In the genomic region with DNA sequence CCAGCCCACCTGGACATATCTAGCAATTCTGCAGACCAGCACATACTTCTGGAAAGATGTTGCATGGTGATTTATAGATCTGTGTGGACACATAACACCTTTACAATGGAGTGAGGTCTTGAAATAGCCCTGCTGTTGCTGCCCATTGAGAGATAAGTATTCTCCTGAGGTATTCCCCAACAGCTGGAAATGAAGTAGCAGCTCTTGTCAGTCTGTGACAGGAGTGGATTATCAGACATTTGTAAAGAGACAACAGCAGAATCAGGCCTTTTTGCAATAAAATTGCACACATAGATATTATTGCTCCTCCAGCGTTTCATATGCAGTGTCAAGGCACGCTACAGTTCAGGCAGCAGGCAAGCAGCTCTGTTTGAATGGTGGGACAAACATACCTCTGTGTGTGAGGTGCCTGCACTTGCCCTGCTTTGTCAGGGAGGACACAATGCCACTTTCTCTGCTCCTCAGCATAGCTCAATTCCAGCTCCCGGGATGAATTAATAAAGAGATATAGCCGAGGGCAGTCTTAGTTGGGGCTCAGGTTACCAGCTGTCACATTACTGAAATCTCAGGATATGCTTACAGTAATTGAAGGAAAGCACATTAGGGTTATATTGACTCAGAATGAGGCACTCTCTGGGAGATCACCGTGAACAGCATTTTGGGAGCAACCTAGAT, we compare ENCODE assay signal across 1 cellular context.
TF ChIP-seq lines count a peak whose summit lies in the region.

No MANE protein-coding gene starts in this region.

TF ChIP-seq in GM23338, 12 proteins besides CTCF, POLR2A, EP300 and RAD21 (continued from another document):
- TF ChIP-seq, protein P1, sequence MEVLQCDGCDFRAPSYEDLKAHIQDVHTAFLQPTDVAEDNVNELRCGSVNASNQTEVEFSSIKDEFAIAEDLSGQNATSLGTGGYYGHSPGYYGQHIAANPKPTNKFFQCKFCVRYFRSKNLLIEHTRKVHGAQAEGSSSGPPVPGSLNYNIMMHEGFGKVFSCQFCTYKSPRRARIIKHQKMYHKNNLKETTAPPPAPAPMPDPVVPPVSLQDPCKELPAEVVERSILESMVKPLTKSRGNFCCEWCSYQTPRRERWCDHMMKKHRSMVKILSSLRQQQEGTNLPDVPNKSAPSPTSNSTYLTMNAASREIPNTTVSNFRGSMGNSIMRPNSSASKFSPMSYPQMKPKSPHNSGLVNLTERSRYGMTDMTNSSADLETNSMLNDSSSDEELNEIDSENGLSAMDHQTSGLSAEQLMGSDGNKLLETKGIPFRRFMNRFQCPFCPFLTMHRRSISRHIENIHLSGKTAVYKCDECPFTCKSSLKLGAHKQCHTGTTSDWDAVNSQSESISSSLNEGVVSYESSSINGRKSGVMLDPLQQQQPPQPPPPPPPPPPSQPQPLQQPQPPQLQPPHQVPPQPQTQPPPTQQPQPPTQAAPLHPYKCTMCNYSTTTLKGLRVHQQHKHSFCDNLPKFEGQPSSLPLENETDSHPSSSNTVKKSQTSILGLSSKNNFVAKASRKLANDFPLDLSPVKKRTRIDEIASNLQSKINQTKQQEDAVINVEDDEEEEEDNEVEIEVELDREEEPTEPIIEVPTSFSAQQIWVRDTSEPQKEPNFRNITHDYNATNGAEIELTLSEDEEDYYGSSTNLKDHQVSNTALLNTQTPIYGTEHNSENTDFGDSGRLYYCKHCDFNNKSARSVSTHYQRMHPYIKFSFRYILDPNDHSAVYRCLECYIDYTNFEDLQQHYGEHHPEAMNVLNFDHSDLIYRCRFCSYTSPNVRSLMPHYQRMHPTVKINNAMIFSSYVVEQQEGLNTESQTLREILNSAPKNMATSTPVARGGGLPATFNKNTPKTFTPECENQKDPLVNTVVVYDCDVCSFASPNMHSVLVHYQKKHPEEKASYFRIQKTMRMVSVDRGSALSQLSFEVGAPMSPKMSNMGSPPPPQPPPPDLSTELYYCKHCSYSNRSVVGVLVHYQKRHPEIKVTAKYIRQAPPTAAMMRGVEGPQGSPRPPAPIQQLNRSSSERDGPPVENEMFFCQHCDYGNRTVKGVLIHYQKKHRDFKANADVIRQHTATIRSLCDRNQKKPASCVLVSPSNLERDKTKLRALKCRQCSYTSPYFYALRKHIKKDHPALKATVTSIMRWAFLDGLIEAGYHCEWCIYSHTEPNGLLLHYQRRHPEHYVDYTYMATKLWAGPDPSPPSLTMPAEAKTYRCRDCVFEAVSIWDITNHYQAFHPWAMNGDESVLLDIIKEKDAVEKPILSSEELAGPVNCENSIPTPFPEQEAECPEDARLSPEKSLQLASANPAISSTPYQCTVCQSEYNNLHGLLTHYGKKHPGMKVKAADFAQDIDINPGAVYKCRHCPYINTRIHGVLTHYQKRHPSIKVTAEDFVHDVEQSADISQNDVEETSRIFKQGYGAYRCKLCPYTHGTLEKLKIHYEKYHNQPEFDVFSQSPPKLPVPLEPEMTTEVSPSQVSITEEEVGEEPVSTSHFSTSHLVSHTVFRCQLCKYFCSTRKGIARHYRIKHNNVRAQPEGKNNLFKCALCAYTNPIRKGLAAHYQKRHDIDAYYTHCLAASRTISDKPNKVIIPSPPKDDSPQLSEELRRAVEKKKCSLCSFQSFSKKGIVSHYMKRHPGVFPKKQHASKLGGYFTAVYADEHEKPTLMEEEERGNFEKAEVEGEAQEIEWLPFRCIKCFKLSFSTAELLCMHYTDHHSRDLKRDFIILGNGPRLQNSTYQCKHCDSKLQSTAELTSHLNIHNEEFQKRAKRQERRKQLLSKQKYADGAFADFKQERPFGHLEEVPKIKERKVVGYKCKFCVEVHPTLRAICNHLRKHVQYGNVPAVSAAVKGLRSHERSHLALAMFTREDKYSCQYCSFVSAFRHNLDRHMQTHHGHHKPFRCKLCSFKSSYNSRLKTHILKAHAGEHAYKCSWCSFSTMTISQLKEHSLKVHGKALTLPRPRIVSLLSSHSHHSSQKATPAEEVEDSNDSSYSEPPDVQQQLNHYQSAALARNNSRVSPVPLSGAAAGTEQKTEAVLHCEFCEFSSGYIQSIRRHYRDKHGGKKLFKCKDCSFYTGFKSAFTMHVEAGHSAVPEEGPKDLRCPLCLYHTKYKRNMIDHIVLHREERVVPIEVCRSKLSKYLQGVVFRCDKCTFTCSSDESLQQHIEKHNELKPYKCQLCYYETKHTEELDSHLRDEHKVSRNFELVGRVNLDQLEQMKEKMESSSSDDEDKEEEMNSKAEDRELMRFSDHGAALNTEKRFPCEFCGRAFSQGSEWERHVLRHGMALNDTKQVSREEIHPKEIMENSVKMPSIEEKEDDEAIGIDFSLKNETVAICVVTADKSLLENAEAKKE (CRISPR knock-in tag; IDR thresholded peaks at IDR 0.05) = no peak
- TF ChIP-seq EZH2 (IDR thresholded peaks at IDR 0.05; ENCODE audit: low read depth, unreplicated experiment) = no peak
- TF ChIP-seq ZNF114 (CRISPR knock-in tag; IDR thresholded peaks at IDR 0.05) = no peak
